ENCODE assay signal across 21 cellular contexts in genomic region chr17:63531022-63531965, GRCh38. TPM values are rescaled to one million over a fixed set of nuclear protein-coding genes. Genes with fewer than 3 reads are reported as not detected.
A peak's percentile ranks its signal among the peaks of the same experiment; 100 is the strongest.
DNase-seq lines count a peak whose midpoint lies in the region; FAIRE-seq and TF ChIP-seq lines count a peak whose summit lies in the region.
"Had no signal": no experiment of that assay in that cellular context is flagged by ENCODE, and none has a peak within 500 bp of the region (broad histone marks: within the 10 kb centered on the region; RNA-seq: fewer than 3 reads in every experiment).

No MANE protein-coding gene starts in this region.

- intact Hi-C loops in kidney (cut with DNase I), result no loop called here

- H3K4me1 ChIP-seq in kidney (ENCODE audit: control insufficient read depth in 1 of 2, insufficient read depth in 1 of 2, low read depth in 1 of 2, low read length in 2 of 2), result no peaks in the 10 kb centered on the region

- H3K27ac ChIP-seq in kidney (ENCODE audit: low read depth in 2 of 2, low read length in 2 of 2), result no peak overlapping the region
- H3K27ac ChIP-seq: 22Rv1 had no signal

- no peak overlapping the region for H3K4me3 ChIP-seq in kidney (ENCODE audit: low read length in 2 of 2)

- DNase-seq in DMS153 (lab: John Stamatoyannopoulos, UW), result peak; percentile 31
- no peak for DNase-seq in DMS153 treated with DMSO at 0.1 percent for 48 hours (lab: John Stamatoyannopoulos, UW; ENCODE audit: unreplicated experiment)
- peak; percentile 39 for DNase-seq in GM04503 (ENCODE audit: low read depth)
- DNase-seq in RPMI7951 (ENCODE audit: low read depth), result peak; percentile 55
- DNase-seq in kidney, result peak; percentile 76
- DNase-seq in NCI-H1048 (lab: John Stamatoyannopoulos, UW), result no peak
- DNase-seq in iPS-NIHi11 (ENCODE audit: low spot score), result no peak
- DNase-seq in NCI-H128 (lab: John Stamatoyannopoulos, UW; ENCODE audit: unreplicated experiment), result no peak
- DNase-seq: CD4-positive, alpha-beta memory T cell; DMS79 treated with DMSO at 0.1 percent for 48 hours; GDM1; GOT3; MM.1S; NCI-H1105 treated with DMSO at 0.1 percent for 48 hours; NCI-H1930; NCI-H2171 treated with DMSO at 0.1 percent for 48 hours; NCI-H446 treated with DMSO at 0.1 percent for 48 hours; NCI-H748 treated with DMSO at 0.1 percent for 48 hours; SK-N-SH had no signal

- H3K9me3 ChIP-seq in kidney (ENCODE audit: control insufficient read depth in 1 of 2, low read length in 2 of 2), result no peaks in the 10 kb centered on the region
- H3K9me3 ChIP-seq: SK-N-SH had no signal

- no peak for FAIRE-seq in kidney (lab: Jason Lieb, UNC)
- FAIRE-seq: GM12892 had no signal

- no peak overlapping the region for H3K9ac ChIP-seq in kidney (ENCODE audit: low read length in 2 of 2)
- H3K9ac ChIP-seq: SK-N-SH had no signal

- no peaks in the 10 kb centered on the region for H3K36me3 ChIP-seq in kidney (ENCODE audit: control insufficient read depth in 1 of 2, insufficient read depth in 2 of 2, low read length in 2 of 2)

- TF ChIP-seq CTCF in kidney (IDR thresholded peaks at IDR 0.05; ENCODE audit: borderline replicate concordance, extremely low read depth, insufficient read depth), result no peak

RNA-seq across cellular contexts. Expression of gene KCNH6, which starts 8.1 kb away (rescaled TPM):
- total RNA-seq in RPMI7951 (2014; rRNA removed; shearing (Covaris generic)), result not detected in 2 replicates
- total RNA-seq in kidney, result 0.57 TPM
- polyA plus RNA-seq in kidney (ENCODE audit: insufficient read depth, low read depth, low replicate concordance), result 4.8 TPM
- total RNA-seq: CD4-positive, alpha-beta memory T cell had no signal
- polyA plus RNA-seq: CD4-positive, alpha-beta memory T cell had no signal

RNA-seq across cellular contexts. Expression of gene DCAF7, which starts 19.0 kb away (rescaled TPM):
- 20.7 and 22.2 TPM in 2 replicates for total RNA-seq in RPMI7951 (2014; rRNA removed; shearing (Covaris generic))
- total RNA-seq in kidney, result 81.0 TPM
- polyA plus RNA-seq in kidney (ENCODE audit: insufficient read depth, low read depth, low replicate concordance), result 19.9 TPM

RNA-seq across cellular contexts. Expression of gene ACE, which starts 54.4 kb away (rescaled TPM):
- total RNA-seq in RPMI7951 (2014; rRNA removed; shearing (Covaris generic)), result 0.68 and 0.72 TPM in 2 replicates
- 4.3 TPM for total RNA-seq in kidney
- 12.9 TPM for polyA plus RNA-seq in kidney (ENCODE audit: insufficient read depth, low read depth, low replicate concordance)

Comparison
In these comparisons a context has a peak if more than half of its experiments do, and no peak if none do; other contexts are left out.
1. DNase-seq: peak in DMS153 (single experiment), GM04503 (single experiment), RPMI7951 (single experiment) and kidney (single experiment); none in DMS153 treated with DMSO at 0.1 percent for 48 hours (single experiment), NCI-H1048 (single experiment), iPS-NIHi11 (single experiment) and NCI-H128 (single experiment).